In genomic region chr1:207806531-207807394, GRCh38 we compare ENCODE assay signal across 10 cellular contexts. TPM values are rescaled to one million over a fixed set of nuclear protein-coding genes. Genes with fewer than 3 reads are reported as not detected.
A peak's percentile ranks its signal among the peaks of the same experiment; 100 is the strongest.
DNase-seq lines count a peak whose midpoint lies in the region; ATAC-seq and TF ChIP-seq lines count a peak whose summit lies in the region.
"Had no signal": no experiment of that assay in that cellular context is flagged by ENCODE, and none has a peak within 500 bp of the region (broad histone marks: within the 10 kb centered on the region; RNA-seq: fewer than 3 reads in every experiment).

No MANE protein-coding gene starts in this region.

- peak overlapping the region; percentile 42 for H3K4me3 Mint-ChIP-seq in CD4-positive, alpha-beta T cell
- H3K4me3 Mint-ChIP-seq in osteocyte (ENCODE audit: unreplicated experiment) = no peak overlapping the region

- peaks cover 99% of the 10 kb centered on the region for H3K36me3 Mint-ChIP-seq in CD4-positive, alpha-beta T cell (ENCODE audit: low read depth)
- H3K36me3 Mint-ChIP-seq in osteocyte (ENCODE audit: unreplicated experiment) = peaks cover under 1% of the 10 kb centered on the region

- H4K20me1 ChIP-seq in OCI-LY3 (ENCODE audit: insufficient read depth, low read length) = peaks cover 96% of the 10 kb centered on the region

- CTCF ChIA-PET in CD4-positive, alpha-beta T cell (lab: Charles Lee) = interaction anchor here (1.7 kb wide), 1 partner anchor 10 kb away, joined by 8 read pairs; no protein-coding TSS in a partner anchor

- no peak overlapping the region; the same call in 1 of the 2 replicates for H3K4me2 ChIP-seq in OCI-LY3 (ENCODE audit: low read length)

- peak overlapping the region; percentile 82 for H3K27ac Mint-ChIP-seq in CD4-positive, alpha-beta T cell
- H3K27ac Mint-ChIP-seq in osteocyte (ENCODE audit: unreplicated experiment) = peak overlapping the region; percentile 89
- H3K27ac Mint-ChIP-seq: activated T-helper 2 cell treated with anti-CD3 and anti-CD28 coated beads, Interferon-gamma antibody, Interleukin-2, Interleukin-4, amounts not matched to agents 10 μg/mL and 5 μg/mL and 100 μg/mL, durations not matched to agents 14 hours and 24 hours and 36 hours had no signal

- POLR2A ChIA-PET in CD4-positive, alpha-beta T cell (lab: Charles Lee) = interaction anchor here (0.6 to 1.6 kb wide), 2 partner anchors 16 to 17 kb away, joined by 3 to 5 read pairs; no protein-coding TSS in a partner anchor

- H3K27ac ChIP-seq in CD4-positive, alpha-beta T cell (ENCODE audit: low read depth, low read length) = peak overlapping the region; percentile 8
- H3K27ac ChIP-seq in OCI-LY3 (ENCODE audit: low read length) = peak overlapping the region; percentile 68
- H3K27ac ChIP-seq in coronary artery = peak overlapping the region; percentile 70 to 90

- no peak overlapping the region for H3K9ac ChIP-seq in OCI-LY3 (ENCODE audit: low read length)

- intact Hi-C loops in CD4-positive, alpha-beta T cell (cut with DNase I, micrococcal nuclease) = no loop called here

- H3K27me3 Mint-ChIP-seq in CD4-positive, alpha-beta T cell = no peaks in the 10 kb centered on the region
- no peaks in the 10 kb centered on the region for H3K27me3 Mint-ChIP-seq in osteocyte (ENCODE audit: unreplicated experiment)

- H3K4me3 ChIP-seq in OCI-LY3 (ENCODE audit: low read length) = no peak overlapping the region
- peak overlapping the region; percentile 13 for H3K4me3 ChIP-seq in coronary artery

- TF ChIP-seq CTCF in CD4-positive, alpha-beta T cell (IDR thresholded peaks at IDR 0.05) = no peak
- TF ChIP-seq CTCF in OCI-LY3 (IDR thresholded peaks at IDR 0.05; ENCODE audit: low read depth, low read length) (no peak), coronary artery (IDR thresholded peaks at IDR 0.05) (no peak), osteocyte (IDR thresholded peaks at IDR 0.05) (no peak)

- peaks cover 49% of the 10 kb centered on the region for H3K79me2 ChIP-seq in OCI-LY3 (ENCODE audit: low read length)

- no peaks in the 10 kb centered on the region for H3K9me3 Mint-ChIP-seq in CD4-positive, alpha-beta T cell
- H3K9me3 Mint-ChIP-seq in osteocyte (ENCODE audit: unreplicated experiment) = no peaks in the 10 kb centered on the region
- H3K9me3 Mint-ChIP-seq: activated T-helper 2 cell treated with anti-CD3 and anti-CD28 coated beads, Interferon-gamma antibody, Interleukin-2, Interleukin-4, amounts not matched to agents 10 μg/mL and 5 μg/mL and 100 μg/mL, durations not matched to agents 14 hours and 24 hours and 36 hours had no signal

- no peaks in the 10 kb centered on the region for H3K27me3 ChIP-seq in CD4-positive, alpha-beta T cell (ENCODE audit: control insufficient read depth, insufficient read depth, low read length)
- H3K27me3 ChIP-seq in OCI-LY3 (ENCODE audit: low read depth, low read length) = no peaks in the 10 kb centered on the region

- H3K4me1 ChIP-seq in OCI-LY3 (ENCODE audit: low read length) = peaks cover 39% of the 10 kb centered on the region

- no peaks in the 10 kb centered on the region for H3K9me3 ChIP-seq in CD4-positive, alpha-beta T cell (ENCODE audit: control insufficient read depth, low read length)
- H3K9me3 ChIP-seq in OCI-LY3 (ENCODE audit: insufficient read depth, low read length) = no peaks in the 10 kb centered on the region

- no peak overlapping the region for H2AFZ ChIP-seq in OCI-LY3 (ENCODE audit: low read depth, low read length)

- peaks cover 56% of the 10 kb centered on the region for H3K4me1 Mint-ChIP-seq in CD4-positive, alpha-beta T cell (ENCODE audit: low read depth)
- peaks cover 21% of the 10 kb centered on the region for H3K4me1 Mint-ChIP-seq in osteocyte (ENCODE audit: unreplicated experiment)

- H3K36me3 ChIP-seq in OCI-LY3 (replicated peaks; ENCODE audit: low read depth, low read length) = peaks cover 91% of the 10 kb centered on the region

- ATAC-seq in CD4-positive, alpha-beta T cell (ENCODE audit: poor library complexity) = peak; percentile 47
- ATAC-seq in HG02610 (IDR thresholded peaks at IDR 0.05; ENCODE audit: unreplicated experiment) = no peak

- no peak for DNase-seq in CD4-positive, alpha-beta T cell
- no peak for DNase-seq in coronary artery (ENCODE audit: low spot score)
- peak; percentile 76 for DNase-seq in osteocyte (ENCODE audit: extremely low spot score, unreplicated experiment)
- DNase-seq in NCI-H82 treated with DMSO at 0.1 percent for 48 hours (lab: John Stamatoyannopoulos, UW; ENCODE audit: unreplicated experiment) = no peak
- DNase-seq in NCI-H1417 (lab: John Stamatoyannopoulos, UW) = no peak
- no peak for DNase-seq in COR-L47 (lab: John Stamatoyannopoulos, UW)
- DNase-seq: NCI-H510A had no signal

RNA-seq across cellular contexts. Expression of gene CD46, which starts 54.9 kb away (rescaled TPM):
- 100 to 1,000 TPM; 111 to 115 TPM for total RNA-seq in CD4-positive, alpha-beta T cell
- total RNA-seq in osteocyte = 97.3 and 102 TPM in 2 replicates

Comparison
In these comparisons a context has a peak if more than half of its experiments do, and no peak if none do; other contexts are left out.
1. H3K27ac ChIP-seq: peak in every context shown above with its lines; median percentile 80 in coronary artery; 68 in OCI-LY3; 8 in CD4-positive, alpha-beta T cell.